ENCODE assay signal across 7 cellular contexts in genomic region chrX:47562615-47563243, GRCh38.
DNase-seq lines count a peak whose midpoint lies in the region; ATAC-seq and TF ChIP-seq lines count a peak whose summit lies in the region.

No MANE protein-coding gene starts in this region.

- peak; percentile 55 for TF ChIP-seq CTCF in Loucy (conservative IDR thresholded peaks at IDR 0.05; ENCODE audit: low read length)
- peak; percentile 30 for TF ChIP-seq CTCF in nephron progenitor cell (IDR thresholded peaks at IDR 0.05)

- no peaks in the 10 kb centered on the region for H3K27me3 Mint-ChIP-seq in activated naive CD8-positive, alpha-beta T cell treated with anti-CD3 and anti-CD28 coated beads, Interleukin-2, amount 50 U/mL, for 24 hours
- no peaks in the 10 kb centered on the region for H3K27me3 Mint-ChIP-seq in nephron progenitor cell (ENCODE audit: low read depth, poor library complexity)

- H3K4me3 ChIP-seq in Loucy (ENCODE audit: low read length, poor library complexity, severe bottlenecking), result peak overlapping the region; percentile 48

- no peaks in the 10 kb centered on the region for H3K27me3 ChIP-seq in Loucy (ENCODE audit: insufficient read depth, low read length, poor library complexity, severe bottlenecking)

- H3K36me3 Mint-ChIP-seq in activated naive CD8-positive, alpha-beta T cell treated with anti-CD3 and anti-CD28 coated beads, Interleukin-2, amount 50 U/mL, for 24 hours (ENCODE audit: low read depth), result peaks cover 19% of the 10 kb centered on the region
- H3K36me3 Mint-ChIP-seq in nephron progenitor cell (ENCODE audit: low read depth), result peaks cover 26% of the 10 kb centered on the region

- no peak overlapping the region for H2AFZ ChIP-seq in Loucy (ENCODE audit: low read length)

- H4K20me1 ChIP-seq in Loucy (ENCODE audit: insufficient read depth, low read length, poor library complexity, severe bottlenecking), result peaks cover 12% of the 10 kb centered on the region

- peak; percentile 21 for DNase-seq in GM03348 (ENCODE audit: low spot score)
- DNase-seq in activated naive CD8-positive, alpha-beta T cell treated with anti-CD3 and anti-CD28 coated beads, Interleukin-2, amount 50 U/mL, for 24 hours, result no peak
- no peak for DNase-seq in nephron progenitor cell
- DNase-seq in effector CD8-positive, alpha-beta T cell (lab: John Stamatoyannopoulos, UW), result no peak
- DNase-seq in ecto neural progenitor cell (ENCODE audit: low spot score), result no peak
- DNase-seq in islet precursor cell, result no peak

- no peak overlapping the region for H3K9ac ChIP-seq in Loucy (ENCODE audit: low read depth, low read length, poor library complexity, severe bottlenecking)

- H3K27ac Mint-ChIP-seq in activated naive CD8-positive, alpha-beta T cell treated with anti-CD3 and anti-CD28 coated beads, Interleukin-2, amount 50 U/mL, for 24 hours, result peak overlapping the region; percentile 46
- H3K27ac Mint-ChIP-seq in nephron progenitor cell, result peak overlapping the region; percentile 81

- H3K4me1 Mint-ChIP-seq in activated naive CD8-positive, alpha-beta T cell treated with anti-CD3 and anti-CD28 coated beads, Interleukin-2, amount 50 U/mL, for 24 hours, result peaks cover 41% of the 10 kb centered on the region
- H3K4me1 Mint-ChIP-seq in nephron progenitor cell, result peaks cover 39% of the 10 kb centered on the region

- H3K9me2 ChIP-seq in Loucy (replicated peaks; ENCODE audit: low read depth, low read length), result no peaks in the 10 kb centered on the region

- peak overlapping the region; percentile 91 for H3K4me3 Mint-ChIP-seq in activated naive CD8-positive, alpha-beta T cell treated with anti-CD3 and anti-CD28 coated beads, Interleukin-2, amount 50 U/mL, for 24 hours
- peak overlapping the region; percentile 81 for H3K4me3 Mint-ChIP-seq in nephron progenitor cell

- H3K4me1 ChIP-seq in Loucy (ENCODE audit: insufficient read depth, low read length, poor library complexity, severe bottlenecking), result peaks cover 9% of the 10 kb centered on the region

- H3K9me3 Mint-ChIP-seq in activated naive CD8-positive, alpha-beta T cell treated with anti-CD3 and anti-CD28 coated beads, Interleukin-2, amount 50 U/mL, for 24 hours, result no peaks in the 10 kb centered on the region
- peaks cover 64% of the 10 kb centered on the region for H3K9me3 Mint-ChIP-seq in nephron progenitor cell

- no peak for ATAC-seq in activated naive CD8-positive, alpha-beta T cell treated with anti-CD3 and anti-CD28 coated beads, Interleukin-2, amount 50 U/mL, for 24 hours

- no peaks in the 10 kb centered on the region for H3F3A ChIP-seq in Loucy (ENCODE audit: low read depth)

- H3K36me3 ChIP-seq in Loucy (ENCODE audit: insufficient read depth, low read length), result peaks cover 9% of the 10 kb centered on the region; the same call in 1 of the 2 replicates

- H3K4me2 ChIP-seq in Loucy (ENCODE audit: low read depth, low read length, poor library complexity, severe bottlenecking), result peak overlapping the region; percentile 84

- H3K79me2 ChIP-seq in Loucy (ENCODE audit: insufficient read depth, low read length), result peaks cover 34% of the 10 kb centered on the region

- H3K9me3 ChIP-seq in Loucy (ENCODE audit: insufficient read depth, low read depth, low read length), result no peaks in the 10 kb centered on the region
